8 cellular contexts compared by ENCODE assay signal in the genomic region with DNA sequence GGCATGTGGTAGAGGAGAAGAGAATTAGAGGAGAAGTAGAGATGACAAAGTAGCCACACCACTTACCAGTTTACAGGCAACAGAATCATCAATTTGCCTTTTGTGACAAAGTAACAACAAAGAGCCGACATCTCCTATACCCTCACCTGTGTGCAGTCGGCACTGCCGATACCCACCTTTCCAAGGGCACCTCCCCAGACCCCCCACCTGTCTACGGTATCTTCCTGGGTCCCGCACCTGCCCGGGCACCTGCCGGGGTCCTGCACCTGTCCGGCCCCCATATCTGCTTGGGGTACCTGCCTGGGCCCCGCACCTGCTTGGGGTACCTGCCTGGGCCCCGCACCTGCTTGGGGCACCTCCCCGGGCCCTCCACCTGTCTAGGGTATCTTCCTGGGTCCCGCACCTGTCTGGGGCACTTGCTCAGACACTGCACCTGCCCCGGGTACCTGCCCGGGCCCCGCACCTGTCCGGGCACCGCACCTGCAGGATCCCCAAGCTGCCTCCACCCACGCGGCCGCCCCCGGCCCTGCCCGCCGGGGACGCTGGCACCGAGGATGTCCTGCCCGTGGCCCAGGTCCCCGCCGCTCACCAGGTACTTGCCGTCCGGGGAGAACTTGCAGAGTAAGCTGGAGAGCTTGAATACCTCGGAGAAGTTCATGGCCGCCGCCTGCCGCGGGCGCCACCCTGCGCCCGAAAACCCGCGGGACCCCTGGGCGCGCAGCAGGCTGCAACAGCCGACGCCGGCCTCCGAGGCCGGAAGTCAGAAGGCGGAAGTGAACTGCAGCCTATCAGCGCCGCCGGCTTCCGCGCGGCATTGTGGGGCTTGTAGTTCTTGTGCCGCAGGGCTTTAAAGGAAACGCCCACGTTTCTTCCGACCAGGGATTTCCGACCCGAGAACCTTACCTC. TPM values are rescaled to one million over a fixed set of nuclear protein-coding genes. Genes with fewer than 3 reads are reported as not detected.
DNase-seq lines count a peak whose midpoint lies in the region; ATAC-seq and TF ChIP-seq lines count a peak whose summit lies in the region.

A gene with protein sequence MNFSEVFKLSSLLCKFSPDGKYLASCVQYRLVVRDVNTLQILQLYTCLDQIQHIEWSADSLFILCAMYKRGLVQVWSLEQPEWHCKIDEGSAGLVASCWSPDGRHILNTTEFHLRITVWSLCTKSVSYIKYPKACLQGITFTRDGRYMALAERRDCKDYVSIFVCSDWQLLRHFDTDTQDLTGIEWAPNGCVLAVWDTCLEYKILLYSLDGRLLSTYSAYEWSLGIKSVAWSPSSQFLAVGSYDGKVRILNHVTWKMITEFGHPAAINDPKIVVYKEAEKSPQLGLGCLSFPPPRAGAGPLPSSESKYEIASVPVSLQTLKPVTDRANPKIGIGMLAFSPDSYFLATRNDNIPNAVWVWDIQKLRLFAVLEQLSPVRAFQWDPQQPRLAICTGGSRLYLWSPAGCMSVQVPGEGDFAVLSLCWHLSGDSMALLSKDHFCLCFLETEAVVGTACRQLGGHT (minus strand): TSS at position 762 of the 906 bp plus-strand sequence. CDS start 104 bp downstream, at position 658.

- peaks cover 39% of the 10 kb centered on the region for H3K36me3 Mint-ChIP-seq in activated T-cell treated with anti-CD3 and anti-CD28 coated beads, Interleukin-2, amount 50 U/mL, for 24 hours (ENCODE audit: low read depth)

- peaks cover 17 to 34% (median 27%) of the 10 kb centered on the region in 4 donors for H3K36me3 ChIP-seq in esophagus muscularis mucosa
- peaks cover 5 to 23% of the 10 kb centered on the region in 2 donors for H3K36me3 ChIP-seq in muscle layer of duodenum (ENCODE audit: control insufficient read depth in 1 of 2, insufficient read depth in 2 of 2, low read length in 2 of 2)

- WGBS in esophagus muscularis mucosa = 9% methylated on average over 40 of the region's 60 CpGs

- H3K27me3 Mint-ChIP-seq in activated T-cell treated with anti-CD3 and anti-CD28 coated beads, Interleukin-2, amount 50 U/mL, for 24 hours = peaks cover 27% of the 10 kb centered on the region

- peak; percentile 86 for DNase-seq in DMS114 treated with DMSO at 0.1 percent for 48 hours (lab: John Stamatoyannopoulos, UW; ENCODE audit: unreplicated experiment)
- DNase-seq in HuH-7 (ENCODE audit: low spot score) = peak; percentile 94
- peak; percentile 90 for DNase-seq in activated T-cell treated with anti-CD3 and anti-CD28 coated beads, Interleukin-2, amount 50 U/mL, for 24 hours
- peak; percentile 97 for DNase-seq in esophagus muscularis mucosa (ENCODE audit: extremely low spot score)
- peak; percentile 71 for DNase-seq in stimulated activated CD8-positive, alpha-beta memory T cell treated with anti-CD3 and anti-CD28 coated beads, Interleukin-7, amount 100 ng/mL, for 24 hours (ENCODE audit: low read depth)

- H3K9me3 ChIP-seq in esophagus muscularis mucosa (no peaks in the 10 kb centered on the region), muscle layer of duodenum (ENCODE audit: control insufficient read depth in 1 of 2, low read length in 2 of 2) (no peaks in the 10 kb centered on the region)

- peaks cover 26% of the 10 kb centered on the region for H3K4me1 Mint-ChIP-seq in activated T-cell treated with anti-CD3 and anti-CD28 coated beads, Interleukin-2, amount 50 U/mL, for 24 hours (ENCODE audit: low read depth)

- H3K27ac Mint-ChIP-seq in activated T-cell treated with anti-CD3 and anti-CD28 coated beads, Interleukin-2, amount 50 U/mL, for 24 hours = peak within 1 kb of the TSS; percentile 81

- intact Hi-C loops in esophagus muscularis mucosa (cut with DNase I) = no loop called here

- H3K9me3 Mint-ChIP-seq in activated T-cell treated with anti-CD3 and anti-CD28 coated beads, Interleukin-2, amount 50 U/mL, for 24 hours = no peaks in the 10 kb centered on the region

- H3K4me1 ChIP-seq in esophagus muscularis mucosa = peaks cover 30 to 49% (median 44%) of the 10 kb centered on the region in 4 donors
- H3K4me1 ChIP-seq in muscle layer of duodenum (ENCODE audit: control insufficient read depth in 1 of 2, insufficient read depth in 2 of 2, low read length in 2 of 2) = peaks cover 10 to 45% of the 10 kb centered on the region in 2 donors

- no peak for TF ChIP-seq POLR2A in esophagus muscularis mucosa (IDR thresholded peaks at IDR 0.05; ENCODE audit: low read depth)

- peak within 1 kb of the TSS; percentile 82 for H3K4me3 Mint-ChIP-seq in activated T-cell treated with anti-CD3 and anti-CD28 coated beads, Interleukin-2, amount 50 U/mL, for 24 hours

- peak; percentile 68 for ATAC-seq in GM21515 (IDR thresholded peaks at IDR 0.05; ENCODE audit: unreplicated experiment)

- TF ChIP-seq EP300 in esophagus muscularis mucosa (IDR thresholded peaks at IDR 0.05) = no peak

- no peak for TF ChIP-seq CTCF in esophagus muscularis mucosa (IDR thresholded peaks at IDR 0.05)

- H3K4me3 ChIP-seq in esophagus muscularis mucosa (peak within 1 kb of the TSS; percentile 83 to 92 (median 88)), muscle layer of duodenum (ENCODE audit: low read depth in 1 of 2, low read length in 2 of 2) (peak within 1 kb of the TSS; percentile 67 to 98)

- H3K27me3 ChIP-seq in esophagus muscularis mucosa (peaks cover 9 to 43% (median 40%) of the 10 kb centered on the region in 4 donors), muscle layer of duodenum (ENCODE audit: low read depth, low read length) (peaks cover 24% of the 10 kb centered on the region)

- peak within 1 kb of the TSS in 3 of 4 donors; percentile 37 to 55 (median 51) for H3K27ac ChIP-seq in esophagus muscularis mucosa (replicated peaks in 1 of 4)
- H3K27ac ChIP-seq in muscle layer of duodenum (ENCODE audit: low read length) = no peak within 1 kb of the TSS

TF ChIP-seq in PFSK-1, 5 proteins besides CTCF, POLR2A, EP300 and RAD21:
- TF ChIP-seq, protein P1, sequence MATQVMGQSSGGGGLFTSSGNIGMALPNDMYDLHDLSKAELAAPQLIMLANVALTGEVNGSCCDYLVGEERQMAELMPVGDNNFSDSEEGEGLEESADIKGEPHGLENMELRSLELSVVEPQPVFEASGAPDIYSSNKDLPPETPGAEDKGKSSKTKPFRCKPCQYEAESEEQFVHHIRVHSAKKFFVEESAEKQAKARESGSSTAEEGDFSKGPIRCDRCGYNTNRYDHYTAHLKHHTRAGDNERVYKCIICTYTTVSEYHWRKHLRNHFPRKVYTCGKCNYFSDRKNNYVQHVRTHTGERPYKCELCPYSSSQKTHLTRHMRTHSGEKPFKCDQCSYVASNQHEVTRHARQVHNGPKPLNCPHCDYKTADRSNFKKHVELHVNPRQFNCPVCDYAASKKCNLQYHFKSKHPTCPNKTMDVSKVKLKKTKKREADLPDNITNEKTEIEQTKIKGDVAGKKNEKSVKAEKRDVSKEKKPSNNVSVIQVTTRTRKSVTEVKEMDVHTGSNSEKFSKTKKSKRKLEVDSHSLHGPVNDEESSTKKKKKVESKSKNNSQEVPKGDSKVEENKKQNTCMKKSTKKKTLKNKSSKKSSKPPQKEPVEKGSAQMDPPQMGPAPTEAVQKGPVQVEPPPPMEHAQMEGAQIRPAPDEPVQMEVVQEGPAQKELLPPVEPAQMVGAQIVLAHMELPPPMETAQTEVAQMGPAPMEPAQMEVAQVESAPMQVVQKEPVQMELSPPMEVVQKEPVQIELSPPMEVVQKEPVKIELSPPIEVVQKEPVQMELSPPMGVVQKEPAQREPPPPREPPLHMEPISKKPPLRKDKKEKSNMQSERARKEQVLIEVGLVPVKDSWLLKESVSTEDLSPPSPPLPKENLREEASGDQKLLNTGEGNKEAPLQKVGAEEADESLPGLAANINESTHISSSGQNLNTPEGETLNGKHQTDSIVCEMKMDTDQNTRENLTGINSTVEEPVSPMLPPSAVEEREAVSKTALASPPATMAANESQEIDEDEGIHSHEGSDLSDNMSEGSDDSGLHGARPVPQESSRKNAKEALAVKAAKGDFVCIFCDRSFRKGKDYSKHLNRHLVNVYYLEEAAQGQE (IDR thresholded peaks at IDR 0.05; ENCODE audit: insufficient read depth in 1 of 2, low read depth in 2 of 2, low read length in 2 of 2) = no peak
- TF ChIP-seq POLR2AphosphoS5 (IDR thresholded peaks at IDR 0.05; ENCODE audit: low read depth, low read length) (peak; percentile 78), TAF1 (IDR thresholded peaks at IDR 0.05; ENCODE audit: borderline replicate concordance, insufficient read depth, low read length) (0 out of 2 replicates have a peak, but pooled peaks have one; percentile 40)

RNA-seq across cellular contexts. Expression of the gene that starts here (rescaled TPM):
- polyA plus RNA-seq in PFSK-1 (2012; ENCODE audit: insufficient read length, low read depth) = 22.9 TPM
- total RNA-seq in esophagus muscularis mucosa = 10 to 100 TPM; 12.9 to 25.9 (median 15.7) TPM
